Comparison of ENCODE assay signal across 16 cellular contexts in the genomic region with DNA sequence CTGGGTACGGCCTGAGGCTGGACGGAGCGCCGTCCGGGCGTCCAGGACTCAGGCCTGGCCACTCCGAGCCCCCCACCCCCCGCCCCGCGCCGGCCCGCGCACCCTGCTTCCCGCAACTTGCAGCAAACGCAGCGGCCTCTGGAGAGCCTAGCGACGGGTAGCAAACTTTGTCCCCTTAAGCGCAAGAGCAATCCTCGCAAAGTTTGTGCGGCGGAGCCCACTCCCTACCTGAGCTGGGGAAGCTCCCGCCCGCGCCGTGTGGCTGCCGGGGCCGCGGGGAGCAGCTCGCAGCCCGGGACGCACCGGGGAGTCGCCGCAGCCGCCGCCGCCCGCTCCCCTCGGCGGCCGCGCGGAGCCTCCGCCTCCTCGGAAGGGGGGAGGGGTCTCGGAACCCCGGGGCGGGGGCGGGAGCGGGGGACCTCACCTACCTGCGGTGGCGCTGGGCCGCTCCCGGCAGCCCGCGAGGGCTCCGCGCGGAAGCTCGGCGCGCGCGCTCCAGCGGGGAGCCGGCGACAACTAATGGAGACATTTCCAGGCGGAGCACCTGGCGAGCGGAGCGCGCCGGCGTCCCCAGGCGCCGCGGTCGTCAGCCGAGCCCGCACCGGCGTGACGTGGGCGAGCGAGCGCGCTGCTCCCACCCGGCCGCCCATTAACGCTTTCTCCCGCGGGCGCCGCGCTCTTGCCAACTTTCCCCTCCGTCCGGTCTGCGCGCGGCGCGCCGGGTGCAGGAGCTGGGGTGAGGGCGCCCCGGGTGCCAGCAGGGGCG. TPM values are rescaled to one million over a fixed set of nuclear protein-coding genes. Genes with fewer than 3 reads are reported as not detected.
DNase-seq lines count a peak whose midpoint lies in the region; ATAC-seq, FAIRE-seq and TF ChIP-seq lines count a peak whose summit lies in the region.
"Had no signal": no experiment of that assay in that cellular context is flagged by ENCODE, and none has a peak within 500 bp of the region (broad histone marks: within the 10 kb centered on the region; RNA-seq: fewer than 3 reads in every experiment).

No MANE protein-coding gene starts in this region.

- FAIRE-seq in frontal cortex (lab: Jason Lieb, UNC) = no peak

- H3K27me3 Mint-ChIP-seq in natural killer cell treated with Interleukin-12 subunit alpha and Interleukin-12 subunit beta and Interleukin-15 and Interleukin-18, amount 100 ng/mL, for 72 hours = peaks cover 24 to 27% of the 10 kb centered on the region in 2 donors
- H3K27me3 Mint-ChIP-seq in natural killer cell (ENCODE audit: low read depth in 2 of 2) (peaks cover 17 to 39% of the 10 kb centered on the region in 2 donors), nephron progenitor cell (ENCODE audit: low read depth, poor library complexity) (peaks cover 94% of the 10 kb centered on the region)

- H3K36me3 Mint-ChIP-seq in natural killer cell treated with Interleukin-12 subunit alpha and Interleukin-12 subunit beta and Interleukin-15 and Interleukin-18, amount 100 ng/mL, for 72 hours = no peaks in the 10 kb centered on the region
- H3K36me3 Mint-ChIP-seq in natural killer cell (no peaks in the 10 kb centered on the region), nephron progenitor cell (ENCODE audit: low read depth) (no peaks in the 10 kb centered on the region)

- peak; percentile 22 for DNase-seq in natural killer cell treated with Interleukin-12 subunit alpha and Interleukin-12 subunit beta and Interleukin-15 and Interleukin-18, amount 100 ng/mL, for 72 hours (ENCODE audit: low spot score)
- DNase-seq in natural killer cell (no peak), frontal cortex (ENCODE audit: low spot score in 2 of 2) (peak; percentile 35 to 66), nephron progenitor cell (peak; percentile 45), sciatic nerve (ENCODE audit: low spot score) (no peak)
- DNase-seq: activated naive CD4-positive, alpha-beta T cell treated with Interleukin-2 at 50 U/mL for 16 hours; foreskin melanocyte; kidney glomerular epithelial cell; NCI-H1092 treated with DMSO at 0.1 percent for 48 hours; NCI-H345; PC-3; stimulated activated CD4-positive, alpha-beta T cell treated with anti-CD3 and anti-CD28 coated beads, Interleukin-4, amount 100 ng/mL, for 4 hours; uterus had no signal

- no peak for ATAC-seq in natural killer cell treated with Interleukin-12 subunit alpha and Interleukin-12 subunit beta and Interleukin-15 and Interleukin-18, amount 100 ng/mL, for 72 hours
- no peak for ATAC-seq in natural killer cell
- no peak for ATAC-seq in HG03442 (IDR thresholded peaks at IDR 0.05; ENCODE audit: unreplicated experiment)
- no peak for ATAC-seq in HG02938 (IDR thresholded peaks at IDR 0.05; ENCODE audit: unreplicated experiment)
- ATAC-seq in sciatic nerve = no peak
- ATAC-seq in HG02763 (IDR thresholded peaks at IDR 0.05; ENCODE audit: unreplicated experiment) = no peak
- ATAC-seq: PC-3 had no signal

- peaks cover 0 to 5% of the 10 kb centered on the region in 2 donors for H3K4me1 Mint-ChIP-seq in natural killer cell treated with Interleukin-12 subunit alpha and Interleukin-12 subunit beta and Interleukin-15 and Interleukin-18, amount 100 ng/mL, for 72 hours (ENCODE audit: low read depth in 2 of 2)
- H3K4me1 Mint-ChIP-seq in natural killer cell (no peaks in the 10 kb centered on the region), nephron progenitor cell (peaks cover 32% of the 10 kb centered on the region)

- TF ChIP-seq CTCF in natural killer cell (IDR thresholded peaks at IDR 0.05) (no peak), nephron progenitor cell (IDR thresholded peaks at IDR 0.05) (no peak)

- H3K27ac Mint-ChIP-seq in natural killer cell treated with Interleukin-12 subunit alpha and Interleukin-12 subunit beta and Interleukin-15 and Interleukin-18, amount 100 ng/mL, for 72 hours = no peak overlapping the region
- H3K27ac Mint-ChIP-seq in natural killer cell (no peak overlapping the region), nephron progenitor cell (no peak overlapping the region)

- intact Hi-C loops in natural killer cell (cut with micrococcal nuclease) (no loop called here), sciatic nerve (cut with DNase I) (no loop called here)

- H3K4me3 Mint-ChIP-seq in natural killer cell treated with Interleukin-12 subunit alpha and Interleukin-12 subunit beta and Interleukin-15 and Interleukin-18, amount 100 ng/mL, for 72 hours = no peak overlapping the region
- H3K4me3 Mint-ChIP-seq in natural killer cell = no peak overlapping the region
- no peak overlapping the region for H3K4me3 Mint-ChIP-seq in nephron progenitor cell

- H3K9me3 Mint-ChIP-seq in natural killer cell treated with Interleukin-12 subunit alpha and Interleukin-12 subunit beta and Interleukin-15 and Interleukin-18, amount 100 ng/mL, for 72 hours = no peaks in the 10 kb centered on the region
- H3K9me3 Mint-ChIP-seq in natural killer cell = no peaks in the 10 kb centered on the region
- no peaks in the 10 kb centered on the region for H3K9me3 Mint-ChIP-seq in nephron progenitor cell

RNA-seq across cellular contexts. Expression of a gene that starts 4.1 kb away (rescaled TPM):
- total RNA-seq in natural killer cell treated with Interleukin-12 subunit alpha and Interleukin-12 subunit beta and Interleukin-15 and Interleukin-18, amount 100 ng/mL, for 72 hours = not detected
- total RNA-seq in natural killer cell (not detected), frontal cortex (not detected), sciatic nerve (not detected)
- total RNA-seq: PC-3, uterus had no signal

Comparison
In these comparisons a context has a peak if more than half of its experiments do, and no peak if none do; other contexts are left out.
1. DNase-seq: peak in natural killer cell treated with Interleukin-12 subunit alpha and Interleukin-12 subunit beta and Interleukin-15 and Interleukin-18, amount 100 ng/mL, for 72 hours (single experiment), frontal cortex (2 of 2) and nephron progenitor cell (single experiment); none in natural killer cell (single experiment) and sciatic nerve (single experiment).